In genomic region chr3:46693897-46694235, GRCh38 we compare ENCODE assay signal across 8 cellular contexts. TPM values are rescaled to one million over a fixed set of nuclear protein-coding genes. Genes with fewer than 3 reads are reported as not detected.
DNase-seq lines count a peak whose midpoint lies in the region; ATAC-seq and TF ChIP-seq lines count a peak whose summit lies in the region.
"Had no signal": no experiment of that assay in that cellular context is flagged by ENCODE, and none has a peak within 500 bp of the region (broad histone marks: within the 10 kb centered on the region; RNA-seq: fewer than 3 reads in every experiment).

No MANE protein-coding gene starts in this region.

- no peak overlapping the region for H3K9ac ChIP-seq in iPS-20b (ENCODE audit: low read depth, low read length)

- no peaks in the 10 kb centered on the region for H3K36me3 ChIP-seq in iPS-20b (ENCODE audit: insufficient read depth, low read depth, low read length)

- peaks cover 35% of the 10 kb centered on the region for H3K27me3 ChIP-seq in iPS-20b (ENCODE audit: insufficient read depth, low read length)

- peak overlapping the region; percentile 33 for H3K4me3 Mint-ChIP-seq in activated naive CD4-positive, alpha-beta T cell treated with anti-CD3 and anti-CD28 coated beads, Interleukin-2, amount 50 U/mL, for 24 hours
- H3K4me3 Mint-ChIP-seq in HFFc6: no peak overlapping the region

- peak; percentile 4 for DNase-seq in MV-4-11 (lab: John Stamatoyannopoulos, UW)
- DNase-seq in stimulated activated CD8-positive, alpha-beta memory T cell treated with anti-CD3 and anti-CD28 coated beads, Interleukin-4, amount 100 ng/mL, for 4 hours (ENCODE audit: low read depth in 2 of 2, low spot score in 1 of 2): peak; percentile 6 to 32
- no peak for DNase-seq in HFFc6
- DNase-seq in NCI-H2029 treated with DMSO at 0.1 percent for 48 hours (lab: John Stamatoyannopoulos, UW): no peak

- no peaks in the 10 kb centered on the region for H3K36me3 Mint-ChIP-seq in activated naive CD4-positive, alpha-beta T cell treated with anti-CD3 and anti-CD28 coated beads, Interleukin-2, amount 50 U/mL, for 24 hours
- no peaks in the 10 kb centered on the region for H3K36me3 Mint-ChIP-seq in HFFc6 (ENCODE audit: low read depth)

- H3K27ac ChIP-seq in iPS-20b (ENCODE audit: low read length): no peak overlapping the region

- peaks cover 72% of the 10 kb centered on the region for H3K4me1 Mint-ChIP-seq in activated naive CD4-positive, alpha-beta T cell treated with anti-CD3 and anti-CD28 coated beads, Interleukin-2, amount 50 U/mL, for 24 hours
- peaks cover 16% of the 10 kb centered on the region for H3K4me1 Mint-ChIP-seq in HFFc6 (ENCODE audit: low read depth)

- no peaks in the 10 kb centered on the region for H3K9me3 Mint-ChIP-seq in activated naive CD4-positive, alpha-beta T cell treated with anti-CD3 and anti-CD28 coated beads, Interleukin-2, amount 50 U/mL, for 24 hours
- no peaks in the 10 kb centered on the region for H3K9me3 Mint-ChIP-seq in HFFc6
- H3K9me3 Mint-ChIP-seq: stimulated activated naive CD8-positive, alpha-beta T cell treated with anti-CD3 and anti-CD28 coated beads, Interleukin-15, Interleukin-2, amounts not matched to agents 100 ng/mL and 50 ng/mL, for 24 hours had no signal

- no peaks in the 10 kb centered on the region for H3K27me3 Mint-ChIP-seq in activated naive CD4-positive, alpha-beta T cell treated with anti-CD3 and anti-CD28 coated beads, Interleukin-2, amount 50 U/mL, for 24 hours
- peaks cover 9% of the 10 kb centered on the region for H3K27me3 Mint-ChIP-seq in HFFc6 (ENCODE audit: insufficient read depth)
- H3K27me3 Mint-ChIP-seq: stimulated activated naive CD8-positive, alpha-beta T cell treated with anti-CD3 and anti-CD28 coated beads, Interleukin-15, Interleukin-2, amounts not matched to agents 100 ng/mL and 50 ng/mL, for 24 hours had no signal

- no peak for TF ChIP-seq CTCF in HFFc6 (IDR thresholded peaks at IDR 0.05)

- H3K27ac Mint-ChIP-seq in activated naive CD4-positive, alpha-beta T cell treated with anti-CD3 and anti-CD28 coated beads, Interleukin-2, amount 50 U/mL, for 24 hours: no peak overlapping the region
- no peak overlapping the region for H3K27ac Mint-ChIP-seq in HFFc6
- H3K27ac Mint-ChIP-seq: stimulated activated naive CD8-positive, alpha-beta T cell treated with anti-CD3 and anti-CD28 coated beads, Interleukin-15, Interleukin-2, amounts not matched to agents 100 ng/mL and 50 ng/mL, for 24 hours had no signal

- H3K4me3 ChIP-seq in iPS-20b (ENCODE audit: low read length): peak overlapping the region; percentile 47; the same call in 1 of the 2 replicates

- H3K9me3 ChIP-seq in iPS-20b (ENCODE audit: insufficient read depth, low read depth, low read length): no peaks in the 10 kb centered on the region

- no peak for ATAC-seq in GM21619 (IDR thresholded peaks at IDR 0.05; ENCODE audit: unreplicated experiment)

- peaks cover 6% of the 10 kb centered on the region for H3K4me1 ChIP-seq in iPS-20b (ENCODE audit: insufficient read depth, low read length)

RNA-seq across cellular contexts. Expression of gene ALS2CL, which starts 0.4 kb away (rescaled TPM):
- 1 to 10 TPM; 1.7 to 3.9 (median 2.4) TPM for total RNA-seq in HFFc6 (2021; fragmentation: NEBNext Ultra II Directional; extraction: Animal tissue kit (Norgen Biotek cat#: 25700))

RNA-seq across cellular contexts. Expression of gene TMIE, which starts 7.3 kb away (rescaled TPM):
- total RNA-seq in HFFc6 (2021; fragmentation: NEBNext Ultra II Directional; extraction: Animal tissue kit (Norgen Biotek cat#: 25700)): not detected

RNA-seq across cellular contexts. Expression of gene PRSS50, which starts 23.8 kb away (rescaled TPM):
- total RNA-seq in HFFc6 (2021; fragmentation: NEBNext Ultra II Directional; extraction: Animal tissue kit (Norgen Biotek cat#: 25700)): not detected

Comparison
In these comparisons a context has a peak if more than half of its experiments do, and no peak if none do; other contexts are left out.
1. DNase-seq: peak in MV-4-11 (single experiment) and stimulated activated CD8-positive, alpha-beta memory T cell treated with anti-CD3 and anti-CD28 coated beads, Interleukin-4, amount 100 ng/mL, for 4 hours (2 of 2); none in HFFc6 (single experiment) and NCI-H2029 treated with DMSO at 0.1 percent for 48 hours (single experiment).